ENCODE assay signal across 8 cellular contexts in genomic region chr6:30615219-30615957, GRCh38. TPM values are rescaled to one million over a fixed set of nuclear protein-coding genes. Genes with fewer than 3 reads are reported as not detected.
DNase-seq lines count a peak whose midpoint lies in the region; ATAC-seq and TF ChIP-seq lines count a peak whose summit lies in the region.

No MANE protein-coding gene starts in this region.

- peaks cover 0 to 3% (median 0%) of the 10 kb centered on the region in 7 donors for H3K9me3 Mint-ChIP-seq in CD4-positive, CD25-positive, alpha-beta regulatory T cell
- H3K9me3 Mint-ChIP-seq in activated naive CD8-positive, alpha-beta T cell (ENCODE audit: low read depth): no peaks in the 10 kb centered on the region

- H3K4me1 ChIP-seq in CD4-positive, CD25-positive, alpha-beta regulatory T cell (ENCODE audit: control insufficient read depth, insufficient read depth, low read length, poor library complexity, severe bottlenecking): peaks cover 47% of the 10 kb centered on the region
- H3K4me1 ChIP-seq in ovary (ENCODE audit: insufficient read depth): peaks cover 6% of the 10 kb centered on the region

- H3K27ac Mint-ChIP-seq in CD4-positive, CD25-positive, alpha-beta regulatory T cell: peak overlapping the region; percentile 100
- peak overlapping the region; percentile 100 for H3K27ac Mint-ChIP-seq in activated naive CD8-positive, alpha-beta T cell

- intact Hi-C loops in Right ventricle myocardium superior (cut with DNase I): loop anchor here (5.0 kb wide), 1 partner anchor 102 kb away; the partner anchor contains the start of gene MDC1
- intact Hi-C loops in ovary (cut with DNase I): loop anchor here in 1 of 4 donors (5.0 kb wide), 1 partner anchor 72 kb away; the partner anchor contains the start of gene PPP1R18

- DNase-seq in CD4-positive, CD25-positive, alpha-beta regulatory T cell: peak in 1 of 3 donors; percentile 70
- peak; percentile 68 for DNase-seq in HS-27A (ENCODE audit: low read depth)
- DNase-seq in NOMO-1 (lab: John Stamatoyannopoulos, UW; ENCODE audit: unreplicated experiment in 2 of 2): peak; percentile 46 to 70
- no peak for DNase-seq in Right ventricle myocardium superior
- peak in 1 of 5 donors; percentile 50 for DNase-seq in ovary
- no peak for DNase-seq in iPS-NIHi11 (ENCODE audit: low spot score)

- peaks cover 42% of the 10 kb centered on the region for H3K36me3 Mint-ChIP-seq in CD4-positive, CD25-positive, alpha-beta regulatory T cell
- H3K36me3 Mint-ChIP-seq in activated naive CD8-positive, alpha-beta T cell: peaks cover 27% of the 10 kb centered on the region

- H3K36me3 ChIP-seq in CD4-positive, CD25-positive, alpha-beta regulatory T cell (ENCODE audit: control insufficient read depth, insufficient read depth, low read length): peaks cover 29% of the 10 kb centered on the region
- no peaks in the 10 kb centered on the region for H3K36me3 ChIP-seq in ovary

- 0% methylated on average over 10 of the region's 10 CpGs for WGBS in ovary, 3 donors

- peak overlapping the region; percentile 96 to 100 (median 97) for H3K4me3 Mint-ChIP-seq in CD4-positive, CD25-positive, alpha-beta regulatory T cell
- H3K4me3 Mint-ChIP-seq in activated naive CD8-positive, alpha-beta T cell: peak overlapping the region; percentile 99

- TF ChIP-seq POLR2A in ovary (IDR thresholded peaks at IDR 0.05): no peak

- H3K27me3 Mint-ChIP-seq in CD4-positive, CD25-positive, alpha-beta regulatory T cell: peaks cover 18% of the 10 kb centered on the region
- no peaks in the 10 kb centered on the region for H3K27me3 Mint-ChIP-seq in activated naive CD8-positive, alpha-beta T cell

- peaks cover 25 to 56% (median 45%) of the 10 kb centered on the region in 4 donors for H3K4me1 Mint-ChIP-seq in CD4-positive, CD25-positive, alpha-beta regulatory T cell
- H3K4me1 Mint-ChIP-seq in activated naive CD8-positive, alpha-beta T cell (ENCODE audit: low read depth): peaks cover 58% of the 10 kb centered on the region

- peak overlapping the region; percentile 100 for H3K4me3 ChIP-seq in CD4-positive, CD25-positive, alpha-beta regulatory T cell (ENCODE audit: low read depth, low read length)
- H3K4me3 ChIP-seq in ovary: peak overlapping the region; percentile 90

- ATAC-seq in CD4-positive, CD25-positive, alpha-beta regulatory T cell (ENCODE audit: low read depth in 2 of 2): no peak
- ATAC-seq in Right ventricle myocardium superior (ENCODE audit: poor library complexity) (peak; percentile 13), HG03460 (IDR thresholded peaks at IDR 0.05; ENCODE audit: unreplicated experiment) (no peak)

- H3K27me3 ChIP-seq in CD4-positive, CD25-positive, alpha-beta regulatory T cell (ENCODE audit: control insufficient read depth, insufficient read depth, low read length): no peaks in the 10 kb centered on the region
- H3K27me3 ChIP-seq in ovary: no peaks in the 10 kb centered on the region

- H3K27ac ChIP-seq in CD4-positive, CD25-positive, alpha-beta regulatory T cell (ENCODE audit: insufficient read depth, low read length, poor library complexity, severe bottlenecking): peak overlapping the region; percentile 98
- H3K27ac ChIP-seq in ovary: peak overlapping the region; percentile 95

- no peak for TF ChIP-seq CTCF in ovary (IDR thresholded peaks at IDR 0.05)

- no peaks in the 10 kb centered on the region for H3K9me3 ChIP-seq in CD4-positive, CD25-positive, alpha-beta regulatory T cell (ENCODE audit: control insufficient read depth in 2 of 2, low read length in 2 of 2)
- H3K9me3 ChIP-seq in ovary: no peaks in the 10 kb centered on the region

- TF ChIP-seq EP300 in ovary (IDR thresholded peaks at IDR 0.05): no peak

RNA-seq across cellular contexts. Expression of gene PPP1R10, which starts 1.7 kb away (rescaled TPM):
- 164 TPM for total RNA-seq in CD4-positive, CD25-positive, alpha-beta regulatory T cell
- 10 to 100 TPM; 18.0 to 22.9 (median 19.7) TPM for polyA plus RNA-seq in CD4-positive, CD25-positive, alpha-beta regulatory T cell
- total RNA-seq in Right ventricle myocardium superior: 29.6 TPM
- total RNA-seq in ovary: 100 to 1,000 TPM in 1 of 7 donors, 10 to 100 TPM in 6; 44.7 to 106 (median 76.0) TPM
- polyA plus RNA-seq in ovary: 10 to 100 TPM; 34.7 to 88.3 TPM

RNA-seq across cellular contexts. Expression of gene MRPS18B, which starts 2.3 kb away (rescaled TPM):
- 19.0 TPM for total RNA-seq in CD4-positive, CD25-positive, alpha-beta regulatory T cell
- polyA plus RNA-seq in CD4-positive, CD25-positive, alpha-beta regulatory T cell: 100 to 1,000 TPM; 121 to 165 (median 151) TPM
- total RNA-seq in Right ventricle myocardium superior (124 TPM), ovary (10 to 100 TPM; 40.7 to 61.4 (median 52.9) TPM)
- 10 to 100 TPM; 62.4 to 69.0 TPM for polyA plus RNA-seq in ovary

RNA-seq across cellular contexts. Expression of gene ATAT1, which starts 11.3 kb away (rescaled TPM):
- 7.2 TPM for total RNA-seq in CD4-positive, CD25-positive, alpha-beta regulatory T cell
- polyA plus RNA-seq in CD4-positive, CD25-positive, alpha-beta regulatory T cell: under 1 TPM; 0.27 to 0.89 (median 0.53) TPM
- total RNA-seq in Right ventricle myocardium superior: 1.7 TPM
- 10 to 100 TPM in 4 of 7 donors, 1 to 10 TPM in 3; 5.6 to 20.5 (median 11.4) TPM for total RNA-seq in ovary
- polyA plus RNA-seq in ovary: 10 to 100 TPM in 1 of 2 donors, 1 to 10 TPM in 1; 9.2 to 18.6 TPM

RNA-seq across cellular contexts. Expression of gene C6orf136, which starts 31.5 kb away (rescaled TPM):
- 24.4 TPM for total RNA-seq in CD4-positive, CD25-positive, alpha-beta regulatory T cell
- polyA plus RNA-seq in CD4-positive, CD25-positive, alpha-beta regulatory T cell: 10 to 100 TPM in 2 of 4 donors, 1 to 10 TPM in 2; 7.5 to 19.7 (median 10.9) TPM
- total RNA-seq in Right ventricle myocardium superior (58.3 TPM), ovary (10 to 100 TPM in 6 of 7 donors, 1 to 10 TPM in 1; 6.0 to 20.0 (median 14.8) TPM)
- polyA plus RNA-seq in ovary: 1 to 10 TPM; 6.4 to 9.3 TPM

RNA-seq across cellular contexts. Expression of gene ABCF1, which starts 44.1 kb away (rescaled TPM):
- total RNA-seq in CD4-positive, CD25-positive, alpha-beta regulatory T cell: 113 TPM
- polyA plus RNA-seq in CD4-positive, CD25-positive, alpha-beta regulatory T cell: 10 to 100 TPM; 14.3 to 25.3 (median 16.4) TPM
- 32.5 TPM for total RNA-seq in Right ventricle myocardium superior
- total RNA-seq in ovary: 10 to 100 TPM; 16.3 to 50.5 (median 36.0) TPM
- polyA plus RNA-seq in ovary: 10 to 100 TPM; 18.8 to 60.6 TPM

Comparison
In these comparisons a context has a peak if more than half of its experiments do, and no peak if none do; other contexts are left out.
1. DNase-seq: peak in HS-27A (single experiment) and NOMO-1 (2 of 2); none in Right ventricle myocardium superior (single experiment) and iPS-NIHi11 (single experiment).